15 cellular contexts compared by ENCODE assay signal in genomic region chr12:57821474-57822214, GRCh38.
"Had no signal": no experiment of that assay in that cellular context is flagged by ENCODE, and none has a peak within 500 bp of the region (broad histone marks: within the 10 kb centered on the region; RNA-seq: fewer than 3 reads in every experiment).

No MANE protein-coding gene starts in this region.

- H3K9me3 Mint-ChIP-seq: activated B cell treated with CpG ODN at 0.5 μM for 24 hours; activated CD4-positive, alpha-beta T cell treated with anti-CD3 and anti-CD28 coated beads, Interleukin-2, amount 10 ng/mL, durations not matched to agents 7 days and 5 days; endodermal cell; type B pancreatic cell had no signal

- DNase-seq: activated B cell treated with CpG ODN at 0.5 μM for 24 hours; activated CD4-positive, alpha-beta T cell treated with anti-CD3 and anti-CD28 coated beads, Interleukin-2, amount 10 ng/mL, durations not matched to agents 7 days and 5 days; activated naive CD4-positive, alpha-beta T cell; activated T-cell treated with anti-CD3 and anti-CD28 coated beads, Interleukin-2, amount 50 U/mL, for 1 hour; adrenal gland; dermis blood vessel endothelial cell; erythroblast; islet precursor cell; left lung; retina; small intestine; T-helper 2 cell had no signal

- H3K4me3 Mint-ChIP-seq: activated B cell treated with CpG ODN at 0.5 μM for 24 hours; activated CD4-positive, alpha-beta T cell treated with anti-CD3 and anti-CD28 coated beads, Interleukin-2, amount 10 ng/mL, durations not matched to agents 7 days and 5 days; endodermal cell; type B pancreatic cell had no signal

- H3K9me3 ChIP-seq: adrenal gland, left lung had no signal

- H3K27me3 ChIP-seq: adrenal gland, left lung had no signal

- H3K4me3 ChIP-seq: adrenal gland, left lung had no signal

- H3K27ac Mint-ChIP-seq: activated B cell treated with CpG ODN at 0.5 μM for 24 hours; activated CD4-positive, alpha-beta T cell treated with anti-CD3 and anti-CD28 coated beads, Interleukin-2, amount 10 ng/mL, durations not matched to agents 7 days and 5 days; endodermal cell; type B pancreatic cell had no signal

- H3K27me3 Mint-ChIP-seq: activated B cell treated with CpG ODN at 0.5 μM for 24 hours; activated CD4-positive, alpha-beta T cell treated with anti-CD3 and anti-CD28 coated beads, Interleukin-2, amount 10 ng/mL, durations not matched to agents 7 days and 5 days; type B pancreatic cell had no signal

- H3K4me1 Mint-ChIP-seq: activated CD4-positive, alpha-beta T cell treated with anti-CD3 and anti-CD28 coated beads, Interleukin-2, amount 10 ng/mL, durations not matched to agents 7 days and 5 days; endodermal cell had no signal

- ATAC-seq: left lung, Right ventricle myocardium inferior had no signal
